ENCODE assay signal across 2 cellular contexts in genomic region chr12:53986686-53987180, GRCh38.
A peak's percentile ranks its signal among the peaks of the same experiment; 100 is the strongest.
TF ChIP-seq lines count a peak whose summit lies in the region.

No MANE protein-coding gene starts in this region.

TF ChIP-seq in HEK293, 187 proteins besides CTCF, POLR2A, EP300 and RAD21:
- peak; percentile 93 for TF ChIP-seq PRDM1 (tag by site-specific recombination; IDR thresholded peaks at IDR 0.05)
- TF ChIP-seq ZNF555 (tag by site-specific recombination; conservative IDR thresholded peaks at IDR 0.05), result no peak
TF ChIP-seq in HEK293: peak in this region for 1.

TF ChIP-seq in GM12878, 131 proteins besides CTCF, POLR2A, EP300 and RAD21:
- TF ChIP-seq ZNF274 (IDR thresholded peaks at IDR 0.05; ENCODE audit: insufficient read depth, insufficient read length), result no peak
- no peak for TF ChIP-seq WRNIP1 (IDR thresholded peaks at IDR 0.05; ENCODE audit: borderline replicate concordance, low read depth, low read length)
- no peak for TF ChIP-seq MTA2 (IDR thresholded peaks at IDR 0.05; ENCODE audit: low read depth)
- no peak for TF ChIP-seq GABPA (IDR thresholded peaks at IDR 0.05; ENCODE audit: low read depth)
- no peak for TF ChIP-seq SKIL (IDR thresholded peaks at IDR 0.05; ENCODE audit: low read depth, poor library complexity, severe bottlenecking)
- no peak for TF ChIP-seq SIX5 (IDR thresholded peaks at IDR 0.05; ENCODE audit: low read depth, low read length, severe bottlenecking)
- no peak for TF ChIP-seq PBX3 (IDR thresholded peaks at IDR 0.05; ENCODE audit: insufficient replicate concordance, low read depth, low read length)
- 0 out of 2 replicates have a peak, but pooled peaks have one; percentile 38 for TF ChIP-seq EZH2 (IDR thresholded peaks at IDR 0.05; ENCODE audit: borderline replicate concordance, control insufficient read depth, low read depth, low read length)
- TF ChIP-seq ZBTB40 (IDR thresholded peaks at IDR 0.05; ENCODE audit: borderline replicate concordance), result no peak
- peak; percentile 28; the same call in 1 of the 2 replicates for TF ChIP-seq BMI1 (IDR thresholded peaks at IDR 0.05; ENCODE audit: borderline replicate concordance)
